Comparison of ENCODE assay signal across 2 cellular contexts in genomic region chr12:70590549-70591226, GRCh38.
TF ChIP-seq lines count a peak whose summit lies in the region.

No MANE protein-coding gene starts in this region.

TF ChIP-seq in IMR-90, 13 proteins besides CTCF, POLR2A, EP300 and RAD21:
- TF ChIP-seq CEBPB (IDR thresholded peaks at IDR 0.05; ENCODE audit: low read depth, low read length) (0 out of 2 replicates have a peak, but pooled peaks have one; percentile 21), CHD1 (IDR thresholded peaks at IDR 0.05; ENCODE audit: low read depth, low read length) (no peak), MAZ (IDR thresholded peaks at IDR 0.05; ENCODE audit: borderline replicate concordance, low read depth, low read length) (no peak)
TF ChIP-seq in IMR-90: peak in this region for 1.

TF ChIP-seq in H1, 55 proteins besides CTCF, POLR2A, EP300 and RAD21:
- TF ChIP-seq CEBPB (IDR thresholded peaks at IDR 0.05; ENCODE audit: low read depth, low read length) = peak; percentile 33; the same call in 1 of the 2 replicates
- no peak for TF ChIP-seq SAP30 (IDR thresholded peaks at IDR 0.05; ENCODE audit: insufficient read depth, insufficient replicate concordance, low read length)
